24 cellular contexts compared by ENCODE assay signal in genomic region chr20:12061471-12061870, GRCh38.
"Had no signal": no experiment of that assay in that cellular context is flagged by ENCODE, and none has a peak within 500 bp of the region (broad histone marks: within the 10 kb centered on the region; RNA-seq: fewer than 3 reads in every experiment).

No MANE protein-coding gene starts in this region.

- H3K9me3 Mint-ChIP-seq: nephron progenitor cell had no signal

- H3K36me3 Mint-ChIP-seq: naive thymus-derived CD8-positive, alpha-beta T cell; type B pancreatic cell had no signal

- H3K4me3 ChIP-seq: esophagus squamous epithelium, lower lobe of right lung, prostate gland, right atrium auricular region, smooth muscle cell, testis, tibial artery had no signal

- H3K27ac Mint-ChIP-seq: effector memory CD8-positive, alpha-beta T cell; immature natural killer cell; naive thymus-derived CD8-positive, alpha-beta T cell; stimulated activated naive CD8-positive, alpha-beta T cell treated with anti-CD3 and anti-CD28 coated beads, Interleukin-15, amount 100 ng/mL, for 72 hours; type B pancreatic cell had no signal

- H3K4me2 ChIP-seq: smooth muscle cell had no signal

- H3K4me1 ChIP-seq: esophagus squamous epithelium, lower lobe of right lung, prostate gland, right atrium auricular region, testis, tibial artery had no signal

- H3K27ac ChIP-seq: esophagus squamous epithelium, lower lobe of right lung, prostate gland, right atrium auricular region, testis, tibial artery had no signal

- ATAC-seq: effector memory CD8-positive, alpha-beta T cell; left ventricle myocardium superior; lower lobe of right lung; naive thymus-derived CD8-positive, alpha-beta T cell; stimulated activated naive CD8-positive, alpha-beta T cell treated with anti-CD3 and anti-CD28 coated beads, Interleukin-15, amount 100 ng/mL, for 72 hours had no signal

- DNase-seq: cerebellar nuclear complex; cortex of kidney; effector memory CD8-positive, alpha-beta T cell; erythroblast; esophagus squamous epithelium; hypothalamus; immature natural killer cell; left ventricle myocardium superior; lower lobe of right lung; naive thymus-derived CD8-positive, alpha-beta T cell; nephron progenitor cell; nucleus accumbens; stimulated activated CD4-positive, alpha-beta T cell treated with anti-CD3 and anti-CD28 coated beads, Interleukin-12 subunit alpha, Interleukin-12 subunit beta, amount 100 ng/mL, for 4 hours; stimulated activated CD4-positive, alpha-beta T cell treated with anti-CD3 and anti-CD28 coated beads, Interleukin-1b, Interleukin-23, amount 100 ng/mL, for 48 hours; stimulated activated CD4-positive, alpha-beta T cell treated with anti-CD3 and anti-CD28 coated beads, Interleukin-4, amount 100 ng/mL, for 1 hour; stimulated activated CD8-positive, alpha-beta memory T cell treated with anti-CD3 and anti-CD28 coated beads, Interleukin-4, amount 100 ng/mL, for 48 hours; stimulated activated naive CD4-positive, alpha-beta T cell; stimulated activated naive CD8-positive, alpha-beta T cell treated with anti-CD3 and anti-CD28 coated beads, Interleukin-15, amount 100 ng/mL, for 72 hours; testis; tibial artery had no signal

- H3K27me3 ChIP-seq: esophagus squamous epithelium, right atrium auricular region, testis, tibial artery had no signal

- H3K9me3 ChIP-seq: lower lobe of right lung, prostate gland, right atrium auricular region, testis, tibial artery had no signal

- H3K36me3 ChIP-seq: esophagus squamous epithelium, lower lobe of right lung, prostate gland, right atrium auricular region, tibial artery had no signal
